Comparison of ENCODE assay signal across 8 cellular contexts in the genomic region with DNA sequence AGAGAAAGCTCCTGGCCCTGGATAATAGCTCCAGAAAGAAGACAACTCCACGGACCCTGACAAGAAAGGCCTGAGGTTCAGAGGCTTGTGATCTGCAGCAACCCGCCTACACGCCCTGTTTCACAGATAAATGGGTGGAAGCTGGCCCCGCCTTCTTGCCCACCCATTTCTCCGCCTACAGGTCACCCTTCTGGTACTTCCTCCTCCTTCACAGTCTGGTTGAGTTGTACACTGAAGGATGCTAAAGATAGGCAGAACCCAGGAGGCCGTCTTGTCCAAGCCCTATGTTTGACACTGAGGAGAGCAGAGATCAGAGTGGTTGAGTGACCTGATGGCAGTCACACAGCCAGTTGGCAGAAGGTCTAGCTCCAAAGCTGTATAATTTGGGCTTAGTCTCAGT. TPM values are rescaled to one million over a fixed set of nuclear protein-coding genes. Genes with fewer than 3 reads are reported as not detected.
DNase-seq lines count a peak whose midpoint lies in the region; ATAC-seq and TF ChIP-seq lines count a peak whose summit lies in the region.

No MANE protein-coding gene starts in this region.

- peak; percentile 42 for DNase-seq in Caki2 (ENCODE audit: low read depth)
- peak; percentile 50 for DNase-seq in H9
- peak in 31 of 34 experiments; percentile 6 to 57 (median 33) for DNase-seq in T-cell
- peak; percentile 14 for DNase-seq in central memory CD4-positive, alpha-beta T cell
- DNase-seq in upper lobe of right lung, result peak; percentile 81
- DNase-seq in neural progenitor cell (ENCODE audit: low spot score), result no peak
- no peak for DNase-seq in NK-92 treated with Interleukin-12 subunit alpha and Interleukin-12 subunit beta, amount 100 ng/mL, for 24 hours (lab: John Stamatoyannopoulos, UW)
- DNase-seq in posterior cingulate gyrus, result no peak

- TF ChIP-seq CTCF in H9 (conservative IDR thresholded peaks at IDR 0.05) (no peak), upper lobe of right lung (IDR thresholded peaks at IDR 0.05) (no peak), neural progenitor cell (IDR thresholded peaks at IDR 0.05) (no peak)

- CTCF ChIA-PET in T-cell (lab: Charles Lee), result no interaction called here

- H3K4ac ChIP-seq in H9 (ENCODE audit: low read depth, low read length), result no peak overlapping the region

- no peak overlapping the region for H2AK5ac ChIP-seq in H9 (ENCODE audit: insufficient read length, low read length)

- H3F3A ChIP-seq in neural progenitor cell (ENCODE audit: low read depth), result peaks cover 22% of the 10 kb centered on the region

- no peak overlapping the region for H4K91ac ChIP-seq in H9 (ENCODE audit: insufficient read length, low read depth, low read length)

- no peak overlapping the region for H2BK12ac ChIP-seq in H9 (ENCODE audit: insufficient read length, low read depth, low read length)

- H3K56ac ChIP-seq in H9 (ENCODE audit: insufficient read length, low read depth, low read length), result no peak overlapping the region

- H3K27ac ChIP-seq in H9 (ENCODE audit: insufficient read length, low read depth, low read length) (no peak overlapping the region), upper lobe of right lung (no peak overlapping the region), neural progenitor cell (no peak overlapping the region)

- H3K27me3 ChIP-seq in H9 (ENCODE audit: insufficient read depth, low read length) (no peaks in the 10 kb centered on the region), upper lobe of right lung (no peaks in the 10 kb centered on the region), neural progenitor cell (no peaks in the 10 kb centered on the region)

- H3K18ac ChIP-seq in H9 (ENCODE audit: insufficient read length, low read depth, low read length), result no peak overlapping the region

- no peaks in the 10 kb centered on the region for H3K79me1 ChIP-seq in H9 (ENCODE audit: insufficient read depth, low read depth, low read length, poor library complexity, severe bottlenecking)

- no peaks in the 10 kb centered on the region for H3K79me2 ChIP-seq in H9 (ENCODE audit: insufficient read depth, low read length)
- H3K79me2 ChIP-seq in neural progenitor cell (ENCODE audit: low read depth), result no peaks in the 10 kb centered on the region

- no peak overlapping the region for H2AFZ ChIP-seq in H9 (ENCODE audit: low read length)
- H2AFZ ChIP-seq in neural progenitor cell (replicated peaks), result no peak overlapping the region

- no peak overlapping the region for H4K5ac ChIP-seq in H9 (ENCODE audit: insufficient read length, low read depth, low read length)

- H3K23me2 ChIP-seq in H9 (ENCODE audit: insufficient read length, low read depth, low read length, poor library complexity, severe bottlenecking), result no peaks in the 10 kb centered on the region

- no CpG with 5 or more reads among the region's 6 CpGs for WGBS in H9 (ENCODE audit: extremely low coverage, insufficient read length, low lambda C conversion rate)

- no peak overlapping the region for H3T11ph ChIP-seq in H9 (ENCODE audit: low read length)

- H3K4me3 ChIP-seq in upper lobe of right lung (no peak overlapping the region), neural progenitor cell (no peak overlapping the region)

- H3K4me1 Mint-ChIP-seq in H9, result peaks cover 14 to 25% of the 10 kb centered on the region in 2 experiments
- peaks cover 9 to 10% (median 9%) of the 10 kb centered on the region in 3 donors for H3K4me1 Mint-ChIP-seq in T-cell
- H3K4me1 Mint-ChIP-seq in neural progenitor cell, result peaks cover 30% of the 10 kb centered on the region

- H3K4me1 ChIP-seq in H9 (ENCODE audit: insufficient read depth, low read length), result no peaks in the 10 kb centered on the region
- no peaks in the 10 kb centered on the region for H3K4me1 ChIP-seq in upper lobe of right lung
- peaks cover 20% of the 10 kb centered on the region for H3K4me1 ChIP-seq in neural progenitor cell

- H3K27ac Mint-ChIP-seq in H9, result no peak overlapping the region
- H3K27ac Mint-ChIP-seq in T-cell, result peak overlapping the region in 1 of 2 donors; percentile 61
- no peak overlapping the region for H3K27ac Mint-ChIP-seq in neural progenitor cell

- H3K27me3 Mint-ChIP-seq in H9 (ENCODE audit: low read depth) (peaks cover 52% of the 10 kb centered on the region), T-cell (no peaks in the 10 kb centered on the region), neural progenitor cell (ENCODE audit: insufficient read depth, low read depth) (peaks cover 12% of the 10 kb centered on the region)

- no peak overlapping the region for H2BK15ac ChIP-seq in H9 (ENCODE audit: low read depth, low read length)

- H3K36me3 Mint-ChIP-seq in H9 (ENCODE audit: insufficient read depth in 1 of 3, low read depth in 3 of 3) (no peaks in the 10 kb centered on the region), T-cell (no peaks in the 10 kb centered on the region), neural progenitor cell (no peaks in the 10 kb centered on the region)

- H3K36me3 ChIP-seq in upper lobe of right lung (no peaks in the 10 kb centered on the region), neural progenitor cell (no peaks in the 10 kb centered on the region)

- POLR2A ChIA-PET in T-cell (lab: Charles Lee), result no interaction called here

- no peak overlapping the region for H2BK5ac ChIP-seq in H9 (ENCODE audit: insufficient read length, low read length)

- intact Hi-C loops in upper lobe of right lung (cut with DNase I) (no loop called here), posterior cingulate gyrus (cut with DNase I) (no loop called here)

- H3K4me2 ChIP-seq in H9 (ENCODE audit: insufficient read depth, insufficient read length, low read length) (no peak overlapping the region), neural progenitor cell (no peak overlapping the region)

- H3K9ac ChIP-seq in H9 (ENCODE audit: extremely low read depth, insufficient read length, low read length), result no peak overlapping the region
- no peak overlapping the region for H3K9ac ChIP-seq in neural progenitor cell

- H3K23ac ChIP-seq in H9 (ENCODE audit: insufficient read length, low read depth, low read length), result no peak overlapping the region

- no peaks in the 10 kb centered on the region for H3K9me3 Mint-ChIP-seq in H9
- H3K9me3 Mint-ChIP-seq in T-cell, result no peaks in the 10 kb centered on the region
- H3K9me3 Mint-ChIP-seq in neural progenitor cell, result no peaks in the 10 kb centered on the region

- no peak overlapping the region for H2BK120ac ChIP-seq in H9 (ENCODE audit: low read depth, low read length, poor library complexity, severe bottlenecking)

- no peak overlapping the region for H2BK20ac ChIP-seq in H9 (ENCODE audit: low read depth, low read length, poor library complexity, severe bottlenecking)

- in situ Hi-C loops in Caki2 (cut with HindIII; ENCODE audit: low pct_unique_long_range_greater_than_20kb, low sequenced_read_pairs), result no loop called here

- H3K14ac ChIP-seq in H9 (ENCODE audit: insufficient read depth, low read length), result no peak overlapping the region

- ATAC-seq in T-cell (replicated peaks in 1 of 4) (peak; percentile 78 to 89 (median 80)), upper lobe of right lung (peak; percentile 89)

- H4K20me1 ChIP-seq in H9 (ENCODE audit: control insufficient read depth, insufficient read depth, insufficient read length) (no peaks in the 10 kb centered on the region), neural progenitor cell (ENCODE audit: low read depth) (no peaks in the 10 kb centered on the region)

- H3K4me3 Mint-ChIP-seq in H9 (no peak overlapping the region), T-cell (no peak overlapping the region), neural progenitor cell (no peak overlapping the region)

- no peaks in the 10 kb centered on the region for H3K9me3 ChIP-seq in H9 (ENCODE audit: control insufficient read depth, low read depth, low read length)
- H3K9me3 ChIP-seq in upper lobe of right lung, result no peaks in the 10 kb centered on the region
- H3K9me3 ChIP-seq in neural progenitor cell (ENCODE audit: low read depth), result no peaks in the 10 kb centered on the region

- H4K8ac ChIP-seq in H9 (replicated peaks; ENCODE audit: insufficient read length, low read depth, low read length), result no peak overlapping the region

RNA-seq across cellular contexts. Expression of a gene that starts 34.2 kb away (rescaled TPM):
- 28.2 and 31.0 TPM in 2 replicates for total RNA-seq in Caki2 (2014; rRNA removed; shearing (Covaris generic); ENCODE audit: low replicate concordance)
- total RNA-seq in H9 (2021) (0.15 and 0.28 TPM in 2 replicates), T-cell (10 to 100 TPM in 3 of 5 donors, 1 to 10 TPM in 1, under 1 TPM in 1; 0.37 to 35.3 (median 13.0) TPM), upper lobe of right lung (10.7 TPM), neural progenitor cell (ENCODE audit: low replicate concordance) (1.3 and 3.8 TPM in 2 replicates)

Comparison
In these comparisons a context has a peak if more than half of its experiments do, and no peak if none do; other contexts are left out.
1. DNase-seq: peak in Caki2 (single experiment), H9 (single experiment), T-cell (31 of 34), central memory CD4-positive, alpha-beta T cell (single experiment) and upper lobe of right lung (single experiment); none in neural progenitor cell (single experiment), NK-92 treated with Interleukin-12 subunit alpha and Interleukin-12 subunit beta, amount 100 ng/mL, for 24 hours (single experiment) and posterior cingulate gyrus (0 of 10).